Comparison of ENCODE assay signal across 14 cellular contexts in genomic region chr1:35834218-35834617, GRCh38. TPM values are rescaled to one million over a fixed set of nuclear protein-coding genes. Genes with fewer than 3 reads are reported as not detected.
DNase-seq lines count a peak whose midpoint lies in the region; ATAC-seq and TF ChIP-seq lines count a peak whose summit lies in the region.
"Had no signal": no experiment of that assay in that cellular context is flagged by ENCODE, and none has a peak within 500 bp of the region (broad histone marks: within the 10 kb centered on the region; RNA-seq: fewer than 3 reads in every experiment).

No MANE protein-coding gene starts in this region.

- no peak overlapping the region for H3K27ac Mint-ChIP-seq in glutamatergic neuron (ENCODE audit: unreplicated experiment)
- H3K27ac Mint-ChIP-seq: CD4-positive, CD25-positive, alpha-beta regulatory T cell; IgD-negative memory B cell had no signal

- intact Hi-C loops in posterior cingulate gyrus (cut with DNase I) (no loop called here), psoas muscle (cut with DNase I) (no loop called here)

- H3K27me3 ChIP-seq in psoas muscle (ENCODE audit: insufficient read depth in 3 of 3, low read length in 2 of 3), result no peaks in the 10 kb centered on the region
- H3K27me3 ChIP-seq: BLaER1 treated with 17β-estradiol and CSF1 and Interleukin-3, amounts not matched to agents 10 nM and 100 nM had no signal

- no peaks in the 10 kb centered on the region for H3K4me1 ChIP-seq in psoas muscle

- no peaks in the 10 kb centered on the region for H3K9me3 ChIP-seq in psoas muscle

- TF ChIP-seq CTCF in AG10803 (conservative IDR thresholded peaks at IDR 0.05; ENCODE audit: low read length) (no peak), glutamatergic neuron (IDR thresholded peaks at IDR 0.05; ENCODE audit: partially characterized antibody, unreplicated experiment) (no peak), psoas muscle (IDR thresholded peaks at IDR 0.05) (no peak)

- H3K4me3 ChIP-seq in AG10803 (ENCODE audit: low read length) (no peak overlapping the region), psoas muscle (no peak overlapping the region)
- H3K4me3 ChIP-seq: BLaER1 treated with 17β-estradiol and CSF1 and Interleukin-3, amounts not matched to agents 10 nM and 100 nM; GM12878 had no signal

- ATAC-seq in psoas muscle (no peak), HG03460 (IDR thresholded peaks at IDR 0.05; ENCODE audit: unreplicated experiment) (no peak)
- ATAC-seq: GM12878 had no signal

- H3K27ac ChIP-seq in psoas muscle, result no peak overlapping the region
- H3K27ac ChIP-seq: BLaER1 treated with 17β-estradiol and CSF1 and Interleukin-3, amounts not matched to agents 10 nM and 100 nM had no signal

- H3K36me3 Mint-ChIP-seq in glutamatergic neuron (ENCODE audit: unreplicated experiment), result peaks cover 5% of the 10 kb centered on the region

- peak; percentile 31 for DNase-seq in AG10803 (ENCODE audit: low read depth)
- DNase-seq in Ammon's horn (ENCODE audit: low spot score), result peak; percentile 17
- DNase-seq in glutamatergic neuron, result no peak
- peak in 6 of 10 donors; percentile 18 to 89 (median 50) for DNase-seq in posterior cingulate gyrus
- DNase-seq in psoas muscle, result no peak
- no peak for DNase-seq in NCI-H2196 (lab: John Stamatoyannopoulos, UW; ENCODE audit: unreplicated experiment)
- DNase-seq: AML-193; CD4-positive, CD25-positive, alpha-beta regulatory T cell; DMS79; HCEC 1CT had no signal

- 69 to 80% (median 78%) methylated on average over 2 of the region's 2 CpGs for WGBS in psoas muscle, 3 donors

- no peaks in the 10 kb centered on the region for H3K4me1 Mint-ChIP-seq in glutamatergic neuron (ENCODE audit: low read depth, unreplicated experiment)
- H3K4me1 Mint-ChIP-seq: CD4-positive, CD25-positive, alpha-beta regulatory T cell; IgD-negative memory B cell had no signal

- peaks cover 0 to 98% of the 10 kb centered on the region in 2 donors for H3K36me3 ChIP-seq in psoas muscle (ENCODE audit: insufficient read depth in 1 of 2, low read depth in 1 of 2)

- H3K27me3 Mint-ChIP-seq in glutamatergic neuron (ENCODE audit: unreplicated experiment), result no peaks in the 10 kb centered on the region
- H3K27me3 Mint-ChIP-seq: CD4-positive, CD25-positive, alpha-beta regulatory T cell; IgD-negative memory B cell had no signal

- no peaks in the 10 kb centered on the region for H3K9me3 Mint-ChIP-seq in glutamatergic neuron (ENCODE audit: unreplicated experiment)
- H3K9me3 Mint-ChIP-seq: CD4-positive, CD25-positive, alpha-beta regulatory T cell had no signal

- H3K4me3 Mint-ChIP-seq in glutamatergic neuron (ENCODE audit: unreplicated experiment), result peak overlapping the region; percentile 38
- H3K4me3 Mint-ChIP-seq: CD4-positive, CD25-positive, alpha-beta regulatory T cell; IgD-negative memory B cell had no signal

RNA-seq across cellular contexts. Expression of gene AGO4, which starts 26.4 kb away (rescaled TPM):
- 20.8 TPM for total RNA-seq in glutamatergic neuron (ENCODE audit: unreplicated experiment)
- total RNA-seq in psoas muscle, result 10 to 100 TPM; 13.9 to 27.4 (median 17.2) TPM
- polyA plus RNA-seq in psoas muscle, result 10 to 100 TPM in 1 of 3 donors, 1 to 10 TPM in 2; 3.5 to 13.3 (median 6.7) TPM

RNA-seq across cellular contexts. Expression of gene AGO1, which starts 48.8 kb away (rescaled TPM):
- total RNA-seq in glutamatergic neuron (ENCODE audit: unreplicated experiment) (103 TPM), psoas muscle (10 to 100 TPM in 3 of 4 donors, 1 to 10 TPM in 1; 9.8 to 16.3 (median 12.8) TPM)
- 1 to 10 TPM; 2.2 to 6.4 (median 2.4) TPM for polyA plus RNA-seq in psoas muscle

Comparison
In these comparisons a context has a peak if more than half of its experiments do, and no peak if none do; other contexts are left out.
1. DNase-seq: peak in AG10803 (single experiment), Ammon's horn (single experiment) and posterior cingulate gyrus (6 of 10); none in glutamatergic neuron (single experiment), psoas muscle (0 of 2) and NCI-H2196 (single experiment).